In the genomic region with DNA sequence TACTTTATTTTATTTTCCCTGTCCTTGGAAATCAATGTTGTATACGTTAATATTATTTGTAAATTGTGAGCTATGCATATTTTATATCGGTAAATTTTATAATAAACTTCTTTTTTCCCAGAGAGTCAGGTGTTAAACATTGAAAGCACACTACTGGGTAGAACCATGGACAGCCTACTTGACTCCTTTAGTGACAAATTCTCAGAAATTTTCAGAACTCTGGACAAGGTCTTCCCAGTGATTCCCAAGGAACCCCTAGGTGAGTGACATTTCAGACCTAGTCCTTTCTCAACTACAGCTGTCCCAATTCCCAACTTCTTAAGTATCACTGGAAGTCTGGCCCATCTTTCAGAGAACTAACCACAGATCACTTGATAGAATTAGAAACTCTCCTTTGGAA, we compare ENCODE assay signal across 17 cellular contexts.
DNase-seq lines count a peak whose midpoint lies in the region; ATAC-seq, FAIRE-seq and TF ChIP-seq lines count a peak whose summit lies in the region.
"Had no signal": no experiment of that assay in that cellular context is flagged by ENCODE, and none has a peak within 500 bp of the region (broad histone marks: within the 10 kb centered on the region; RNA-seq: fewer than 3 reads in every experiment).

No MANE protein-coding gene starts in this region.

- TF ChIP-seq CTCF in H1 (IDR thresholded peaks at IDR 0.05; ENCODE audit: control extremely low read depth in 1 of 3, insufficient read depth in 1 of 3, low read depth in 1 of 3, low read length in 3 of 3) (no peak), neural progenitor cell (IDR thresholded peaks at IDR 0.05) (no peak)

- H3K36me3 ChIP-seq in GM23248 (ENCODE audit: low read depth) (no peaks in the 10 kb centered on the region), H1 (ENCODE audit: control insufficient read depth in 2 of 4, insufficient read depth in 4 of 4, low read length in 3 of 4) (no peaks in the 10 kb centered on the region), neural progenitor cell (no peaks in the 10 kb centered on the region)
- H3K36me3 ChIP-seq: BE2C had no signal

- no peak overlapping the region for H2BK5ac ChIP-seq in H1 (ENCODE audit: low read depth, low read length)

- no peaks in the 10 kb centered on the region for H3K79me2 ChIP-seq in GM23248 (ENCODE audit: insufficient read depth)
- H3K79me2 ChIP-seq in H1 (ENCODE audit: control insufficient read depth in 1 of 2, insufficient read depth in 2 of 2, low read length in 2 of 2) = no peaks in the 10 kb centered on the region
- H3K79me2 ChIP-seq in neural progenitor cell (ENCODE audit: low read depth) = no peaks in the 10 kb centered on the region

- H3K18ac ChIP-seq in H1 (ENCODE audit: extremely low read depth, low read length) = no peak overlapping the region

- ATAC-seq in HG03460 (IDR thresholded peaks at IDR 0.05; ENCODE audit: unreplicated experiment) = no peak
- ATAC-seq: Right ventricle myocardium inferior had no signal

- no peak overlapping the region for H3K4me3 Mint-ChIP-seq in neural progenitor cell
- H3K4me3 Mint-ChIP-seq: CD4-positive, alpha-beta T cell; H9 had no signal

- H2BK15ac ChIP-seq in H1 (ENCODE audit: low read length) = no peak overlapping the region

- FAIRE-seq in H1 (lab: Jason Lieb, UNC) = no peak

- no peak overlapping the region for H4K8ac ChIP-seq in H1 (ENCODE audit: extremely low read depth, insufficient read depth, low read length)

- no peak overlapping the region for H3K27ac Mint-ChIP-seq in neural progenitor cell
- H3K27ac Mint-ChIP-seq: CD4-positive, alpha-beta T cell; H9 had no signal

- DNase-seq in GM23248 = peak; percentile 13
- DNase-seq in LHCN-M2 (ENCODE audit: low read depth) = peak; percentile 31
- DNase-seq in H1 (ENCODE audit: low read depth in 1 of 2, low spot score in 2 of 2) = no peak
- peak; percentile 47 for DNase-seq in neural progenitor cell (ENCODE audit: low spot score)
- no peak for DNase-seq in RKO (ENCODE audit: low spot score)
- DNase-seq in DMS53 treated with DMSO at 0.1 percent for 48 hours (lab: John Stamatoyannopoulos, UW; ENCODE audit: unreplicated experiment) = no peak
- DNase-seq: BE2C; CD4-positive, alpha-beta T cell; H9; KBM-7; NCI-H1436; NCI-H2029; NCI-H2171 treated with DMSO at 0.1 percent for 48 hours; NCI-H446 treated with DMSO at 0.1 percent for 48 hours; NCI-H748 treated with DMSO at 0.1 percent for 48 hours had no signal

- no peaks in the 10 kb centered on the region for H3K9me3 Mint-ChIP-seq in neural progenitor cell
- H3K9me3 Mint-ChIP-seq: CD4-positive, alpha-beta T cell; H9 had no signal

- no peaks in the 10 kb centered on the region for H3K4me1 ChIP-seq in GM23248 (ENCODE audit: insufficient read depth)
- H3K4me1 ChIP-seq in H1 (replicated peaks in 1 of 4; ENCODE audit: control insufficient read depth in 3 of 4, insufficient read depth in 4 of 4, low read length in 3 of 4) = no peaks in the 10 kb centered on the region
- H3K4me1 ChIP-seq in neural progenitor cell = no peaks in the 10 kb centered on the region
- H3K4me1 ChIP-seq: BE2C had no signal

- H2BK120ac ChIP-seq in H1 (replicated peaks; ENCODE audit: low read depth, low read length) = no peak overlapping the region

- H3K27ac ChIP-seq in GM23248 = no peak overlapping the region
- H3K27ac ChIP-seq in H1 (ENCODE audit: low read depth, low read length) = no peak overlapping the region
- H3K27ac ChIP-seq in neural progenitor cell = no peak overlapping the region

- peaks cover 4% of the 10 kb centered on the region for H3K27me3 Mint-ChIP-seq in neural progenitor cell (ENCODE audit: insufficient read depth, low read depth)

- no peak overlapping the region for H3K23ac ChIP-seq in H1 (ENCODE audit: insufficient read length)

- H2AK5ac ChIP-seq in H1 (ENCODE audit: low read depth, low read length) = no peak overlapping the region

- peaks cover 3% of the 10 kb centered on the region for H3K4me1 Mint-ChIP-seq in neural progenitor cell

- TF ChIP-seq RAD21 in H1 (IDR thresholded peaks at IDR 0.05 in 1 of 2, conservative IDR thresholded peaks at IDR 0.05 in 1 of 2; ENCODE audit: low read depth in 2 of 2, low read length in 2 of 2) = no peak

- no peaks in the 10 kb centered on the region for H3K36me3 Mint-ChIP-seq in neural progenitor cell

- H4K91ac ChIP-seq in H1 (replicated peaks; ENCODE audit: insufficient read length, low read length) = no peak overlapping the region

- in situ Hi-C loops in GM23248 (cut with MboI) = loop anchor here (25.0 kb wide), 2 partner anchors 961 to 1086 kb away; no protein-coding TSS in a partner anchor

- no peak overlapping the region for H2AFZ ChIP-seq in GM23248
- H2AFZ ChIP-seq in H1 (ENCODE audit: low read length) = no peak overlapping the region
- no peak overlapping the region for H2AFZ ChIP-seq in neural progenitor cell (replicated peaks)

- H3F3A ChIP-seq in GM23248 (ENCODE audit: insufficient read depth) (no peaks in the 10 kb centered on the region), neural progenitor cell (ENCODE audit: low read depth) (no peaks in the 10 kb centered on the region)

- no peak overlapping the region for H3K4me3 ChIP-seq in GM23248
- no peak overlapping the region for H3K4me3 ChIP-seq in H1 (ENCODE audit: extremely low read depth in 1 of 4, insufficient read depth in 2 of 4, low read depth in 3 of 4, low read length in 4 of 4)
- H3K4me3 ChIP-seq in neural progenitor cell = no peak overlapping the region

- no peaks in the 10 kb centered on the region for H4K20me1 ChIP-seq in GM23248 (ENCODE audit: insufficient read depth)
- H4K20me1 ChIP-seq in H1 (replicated peaks in 1 of 2; ENCODE audit: control insufficient read depth in 1 of 2, insufficient read depth in 2 of 2, low read length in 2 of 2) = no peaks in the 10 kb centered on the region
- H4K20me1 ChIP-seq in neural progenitor cell (ENCODE audit: low read depth) = no peaks in the 10 kb centered on the region

- H3K9ac ChIP-seq in GM23248 (no peak overlapping the region), H1 (replicated peaks in 1 of 4; ENCODE audit: extremely low read depth in 1 of 4, low read depth in 3 of 4, low read length in 3 of 4) (no peak overlapping the region), neural progenitor cell (no peak overlapping the region)

- no peak overlapping the region for H4K5ac ChIP-seq in H1 (ENCODE audit: insufficient read length, low read depth, low read length)

- no peak overlapping the region for H3K14ac ChIP-seq in H1 (ENCODE audit: insufficient read length)

- no peaks in the 10 kb centered on the region for H3K9me2 ChIP-seq in GM23248 (ENCODE audit: insufficient read depth)

- H3K79me1 ChIP-seq in H1 (ENCODE audit: low read depth, low read length) = no peaks in the 10 kb centered on the region

- no peak overlapping the region for H3K4ac ChIP-seq in H1 (replicated peaks; ENCODE audit: insufficient read length, low read depth, low read length)

- no peak overlapping the region for H2BK12ac ChIP-seq in H1 (ENCODE audit: low read depth, low read length)

- no peak overlapping the region for H2BK20ac ChIP-seq in H1 (ENCODE audit: low read length)

- no peaks in the 10 kb centered on the region for H3K23me2 ChIP-seq in H1 (ENCODE audit: low read depth, low read length)

- H3K9me3 ChIP-seq in GM23248 (ENCODE audit: low read depth) (no peaks in the 10 kb centered on the region), H1 (ENCODE audit: insufficient read depth in 2 of 2, low read depth in 1 of 2, low read length in 1 of 2) (no peaks in the 10 kb centered on the region), neural progenitor cell (ENCODE audit: low read depth) (no peaks in the 10 kb centered on the region)
- H3K9me3 ChIP-seq: BE2C had no signal

- POLR2A ChIA-PET in H1 (lab: Charles Lee; ENCODE audit: partially characterized antibody) = no interaction called here

- H3K27me3 ChIP-seq in GM23248 (replicated peaks; ENCODE audit: insufficient read depth) (peaks cover 22% of the 10 kb centered on the region), H1 (replicated peaks in 1 of 4; ENCODE audit: control insufficient read depth in 3 of 4, extremely low read depth in 1 of 4, insufficient read depth in 3 of 4, low read length in 3 of 4) (no peaks in the 10 kb centered on the region), neural progenitor cell (no peaks in the 10 kb centered on the region)
- H3K27me3 ChIP-seq: BE2C had no signal

- no peak overlapping the region for H3K56ac ChIP-seq in H1 (replicated peaks; ENCODE audit: insufficient read length, low read depth, low read length)

- WGBS in GM23248 (ENCODE audit: low coverage in 1 of 2, low lambda C conversion rate in 2 of 2, missing lambda C conversion rate in 2 of 2), 2 experiments = 37 to 38% methylated on average over 2 of the region's 2 CpGs
- 89% methylated on average over 2 of the region's 2 CpGs; no CpG with 5 or more reads in 1 of the 2 experiments for WGBS in H1 (ENCODE audit: extremely low coverage in 1 of 2, insufficient coverage in 1 of 2, insufficient read length in 1 of 2, insufficient replicate concordance in 2 of 2, low coverage in 1 of 2, low lambda C conversion rate in 2 of 2, missing lambda C conversion rate in 1 of 2), 2 experiments

- CTCF ChIA-PET in H1 (lab: Charles Lee; ENCODE audit: partially characterized antibody) = interaction anchor here (0.7 to 4.1 kb wide), 5 partner anchors 9 to 34 kb away, joined by 3 to 17 read pairs (median 4); no protein-coding TSS in a partner anchor

- TF ChIP-seq POLR2A in H1 (IDR thresholded peaks at IDR 0.05; ENCODE audit: control extremely low read depth in 1 of 2, low read depth in 2 of 2, low read length in 2 of 2) = no peak

- no peak for TF ChIP-seq EP300 in H1 (IDR thresholded peaks at IDR 0.05; ENCODE audit: borderline replicate concordance in 1 of 2, low read depth in 2 of 2, low read length in 2 of 2)

- H3K4me2 ChIP-seq in GM23248 (ENCODE audit: unreplicated experiment) = no peak overlapping the region
- H3K4me2 ChIP-seq in H1 (ENCODE audit: insufficient read depth in 1 of 2, low read depth in 2 of 2, low read length in 2 of 2) = no peak overlapping the region
- no peak overlapping the region for H3K4me2 ChIP-seq in neural progenitor cell

TF ChIP-seq in H1, 55 proteins besides CTCF, POLR2A, EP300 and RAD21 (continues in another document):
- no peak for TF ChIP-seq SRF (IDR thresholded peaks at IDR 0.05; ENCODE audit: low read depth, low read length)
- TF ChIP-seq CHD1 (IDR thresholded peaks at IDR 0.05; ENCODE audit: low read depth, low read length) = no peak
- 0 out of 4 replicates have a peak, but pooled peaks of 1 of the 2 experiments have one; percentile 35 for TF ChIP-seq HDAC2 (IDR thresholded peaks at IDR 0.05; ENCODE audit: borderline replicate concordance in 1 of 2, low read depth in 2 of 2, low read length in 2 of 2)
- TF ChIP-seq SIN3A (conservative IDR thresholded peaks at IDR 0.05 in 1 of 2, IDR thresholded peaks at IDR 0.05 in 1 of 2; ENCODE audit: low read depth in 1 of 2, low read length in 2 of 2) = peak; percentile 93 to 94; a peak in 3 of 4 replicates

Comparison
In these comparisons a context has a peak if more than half of its experiments do, and no peak if none do; other contexts are left out.
1. DNase-seq: peak in GM23248 (single experiment), LHCN-M2 (single experiment) and neural progenitor cell (single experiment); none in H1 (0 of 2), RKO (single experiment) and DMS53 treated with DMSO at 0.1 percent for 48 hours (single experiment).